In genomic region chr22:29201722-29202230, GRCh38 we compare ENCODE assay signal across 17 cellular contexts. TPM values are rescaled to one million over a fixed set of nuclear protein-coding genes. Genes with fewer than 3 reads are reported as not detected.
DNase-seq lines count a peak whose midpoint lies in the region; ATAC-seq, FAIRE-seq and TF ChIP-seq lines count a peak whose summit lies in the region.
"Had no signal": no experiment of that assay in that cellular context is flagged by ENCODE, and none has a peak within 500 bp of the region (broad histone marks: within the 10 kb centered on the region; RNA-seq: fewer than 3 reads in every experiment).

No MANE protein-coding gene starts in this region.

- DNase-seq in activated CD8-positive, alpha-beta memory T cell treated with anti-CD3 and anti-CD28 coated beads, Interleukin-2, amount 10 ng/mL, durations not matched to agents 7 days and 5 days = no peak
- DNase-seq in activated CD8-positive, alpha-beta memory T cell treated with anti-CD3 and anti-CD28 coated beads, Interleukin-2, amount 50 U/mL, for 4 hours = no peak
- DNase-seq in UCSD-AML1 (lab: John Stamatoyannopoulos, UW; ENCODE audit: unreplicated experiment) (peak; percentile 65), kidney (peak; percentile 81), CD1c-positive myeloid dendritic cell (ENCODE audit: extremely low spot score) (no peak), left lobe of liver (ENCODE audit: low spot score) (no peak)
- no peak for DNase-seq in stimulated activated naive CD8-positive, alpha-beta T cell treated with anti-CD3 and anti-CD28 coated beads, Interleukin-15, amount 100 ng/mL, for 72 hours
- DNase-seq in stimulated activated CD4-positive, alpha-beta T cell treated with anti-CD3 and anti-CD28 coated beads, Interleukin-2, amount 100 ng/mL, for 48 hours = no peak
- DNase-seq: activated T-cell treated with anti-CD3 and anti-CD28 coated beads, Interleukin-2, amount 50 U/mL, for 4 hours; DMS79; dorsolateral prefrontal cortex; foreskin melanocyte; islet precursor cell; naive thymus-derived CD4-positive, alpha-beta T cell had no signal

- H3K9me3 Mint-ChIP-seq in activated CD8-positive, alpha-beta memory T cell treated with anti-CD3 and anti-CD28 coated beads, Interleukin-2, amount 10 ng/mL, durations not matched to agents 7 days and 5 days (ENCODE audit: low read depth) = no peaks in the 10 kb centered on the region
- H3K9me3 Mint-ChIP-seq in stimulated activated naive CD8-positive, alpha-beta T cell treated with anti-CD3 and anti-CD28 coated beads, Interleukin-15, amount 100 ng/mL, for 72 hours = no peaks in the 10 kb centered on the region
- H3K9me3 Mint-ChIP-seq: activated T-cell treated with anti-CD3 and anti-CD28 coated beads, Interleukin-2, amount 50 U/mL, for 4 hours; H9; naive thymus-derived CD4-positive, alpha-beta T cell had no signal

- H3K4me1 ChIP-seq in kidney (ENCODE audit: control insufficient read depth in 1 of 2, insufficient read depth in 1 of 2, low read depth in 1 of 2, low read length in 2 of 2) = peaks cover 5 to 27% of the 10 kb centered on the region in 2 donors
- H3K4me1 ChIP-seq: ascending aorta had no signal

- peak overlapping the region; percentile 88 for H3K27ac Mint-ChIP-seq in activated CD8-positive, alpha-beta memory T cell treated with anti-CD3 and anti-CD28 coated beads, Interleukin-2, amount 10 ng/mL, durations not matched to agents 7 days and 5 days
- H3K27ac Mint-ChIP-seq in stimulated activated naive CD8-positive, alpha-beta T cell treated with anti-CD3 and anti-CD28 coated beads, Interleukin-15, amount 100 ng/mL, for 72 hours = peak overlapping the region in 1 of 2 donors; percentile 90
- H3K27ac Mint-ChIP-seq: H9 had no signal

- H3K9me3 ChIP-seq in kidney (ENCODE audit: control insufficient read depth in 1 of 2, low read length in 2 of 2) = no peaks in the 10 kb centered on the region
- H3K9me3 ChIP-seq: ascending aorta had no signal

- intact Hi-C loops in kidney (cut with DNase I) = no loop called here

- no peak overlapping the region for H3K9ac ChIP-seq in kidney (ENCODE audit: low read length in 2 of 2)

- H3K36me3 Mint-ChIP-seq in activated CD8-positive, alpha-beta memory T cell treated with anti-CD3 and anti-CD28 coated beads, Interleukin-2, amount 10 ng/mL, durations not matched to agents 7 days and 5 days = no peaks in the 10 kb centered on the region
- H3K36me3 Mint-ChIP-seq: naive thymus-derived CD4-positive, alpha-beta T cell had no signal

- H3K4me3 ChIP-seq in kidney (ENCODE audit: low read length in 2 of 2) = no peak overlapping the region
- H3K4me3 ChIP-seq: ascending aorta, dorsolateral prefrontal cortex had no signal

- no peak for FAIRE-seq in kidney (lab: Jason Lieb, UNC)
- FAIRE-seq: small intestine had no signal

- CTCF ChIA-PET in activated CD8-positive, alpha-beta memory T cell treated with anti-CD3 and anti-CD28 coated beads, Interleukin-2, amount 10 ng/mL, durations not matched to agents 7 days and 5 days (lab: Charles Lee) = interaction anchor here (5.1 kb wide), 1 partner anchor 43 kb away, joined by 43 read pairs; no protein-coding TSS in a partner anchor

- peaks cover 32% of the 10 kb centered on the region for H3K4me1 Mint-ChIP-seq in activated CD8-positive, alpha-beta memory T cell treated with anti-CD3 and anti-CD28 coated beads, Interleukin-2, amount 10 ng/mL, durations not matched to agents 7 days and 5 days
- H3K4me1 Mint-ChIP-seq in stimulated activated naive CD8-positive, alpha-beta T cell treated with anti-CD3 and anti-CD28 coated beads, Interleukin-15, amount 100 ng/mL, for 72 hours = peaks cover 53% of the 10 kb centered on the region

- peak overlapping the region; percentile 84 for H3K27ac ChIP-seq in kidney (ENCODE audit: low read depth in 2 of 2, low read length in 2 of 2)
- H3K27ac ChIP-seq: ascending aorta had no signal

- peaks cover 53% of the 10 kb centered on the region for H3K27me3 Mint-ChIP-seq in activated CD8-positive, alpha-beta memory T cell treated with anti-CD3 and anti-CD28 coated beads, Interleukin-2, amount 10 ng/mL, durations not matched to agents 7 days and 5 days
- peaks cover 75% of the 10 kb centered on the region for H3K27me3 Mint-ChIP-seq in stimulated activated naive CD8-positive, alpha-beta T cell treated with anti-CD3 and anti-CD28 coated beads, Interleukin-15, amount 100 ng/mL, for 72 hours

- H3K36me3 ChIP-seq in kidney (ENCODE audit: control insufficient read depth in 1 of 2, insufficient read depth in 2 of 2, low read length in 2 of 2) = no peaks in the 10 kb centered on the region
- H3K36me3 ChIP-seq: ascending aorta had no signal

- H3K4me3 Mint-ChIP-seq in activated CD8-positive, alpha-beta memory T cell treated with anti-CD3 and anti-CD28 coated beads, Interleukin-2, amount 10 ng/mL, durations not matched to agents 7 days and 5 days = no peak overlapping the region
- peak overlapping the region; percentile 70 to 72 for H3K4me3 Mint-ChIP-seq in stimulated activated naive CD8-positive, alpha-beta T cell treated with anti-CD3 and anti-CD28 coated beads, Interleukin-15, amount 100 ng/mL, for 72 hours
- H3K4me3 Mint-ChIP-seq: activated T-cell treated with anti-CD3 and anti-CD28 coated beads, Interleukin-2, amount 50 U/mL, for 4 hours; H9 had no signal

- TF ChIP-seq CTCF in kidney (IDR thresholded peaks at IDR 0.05; ENCODE audit: borderline replicate concordance, extremely low read depth, insufficient read depth) = no peak

- no peak for ATAC-seq in activated CD8-positive, alpha-beta memory T cell treated with anti-CD3 and anti-CD28 coated beads, Interleukin-2, amount 10 ng/mL, durations not matched to agents 7 days and 5 days
- no peak for ATAC-seq in stimulated activated naive CD8-positive, alpha-beta T cell treated with anti-CD3 and anti-CD28 coated beads, Interleukin-15, amount 100 ng/mL, for 72 hours
- no peak for ATAC-seq in left lobe of liver

RNA-seq across cellular contexts. Expression of gene EMID1, which starts 3.9 kb away (rescaled TPM):
- under 1 TPM in 1 of 2 experiments, not detected in 1; 0.61 TPM for total RNA-seq in activated CD8-positive, alpha-beta memory T cell treated with anti-CD3 and anti-CD28 coated beads, Interleukin-2, amount 10 ng/mL, durations not matched to agents 7 days and 5 days
- total RNA-seq in kidney (9.6 TPM), left lobe of liver (1.3 TPM)
- polyA plus RNA-seq in kidney (ENCODE audit: insufficient read depth, low read depth, low replicate concordance) = 25.5 TPM
- polyA plus RNA-seq: naive thymus-derived CD4-positive, alpha-beta T cell had no signal

Comparison
In these comparisons a context has a peak if more than half of its experiments do, and no peak if none do; other contexts are left out.
1. DNase-seq: peak in UCSD-AML1 (single experiment) and kidney (single experiment); none in activated CD8-positive, alpha-beta memory T cell treated with anti-CD3 and anti-CD28 coated beads, Interleukin-2, amount 10 ng/mL, durations not matched to agents 7 days and 5 days (single experiment), activated CD8-positive, alpha-beta memory T cell treated with anti-CD3 and anti-CD28 coated beads, Interleukin-2, amount 50 U/mL, for 4 hours (single experiment), stimulated activated naive CD8-positive, alpha-beta T cell treated with anti-CD3 and anti-CD28 coated beads, Interleukin-15, amount 100 ng/mL, for 72 hours (0 of 2), CD1c-positive myeloid dendritic cell (single experiment), stimulated activated CD4-positive, alpha-beta T cell treated with anti-CD3 and anti-CD28 coated beads, Interleukin-2, amount 100 ng/mL, for 48 hours (0 of 2) and left lobe of liver (single experiment).